Comparison of ENCODE assay signal across 25 cellular contexts in the genomic region with DNA sequence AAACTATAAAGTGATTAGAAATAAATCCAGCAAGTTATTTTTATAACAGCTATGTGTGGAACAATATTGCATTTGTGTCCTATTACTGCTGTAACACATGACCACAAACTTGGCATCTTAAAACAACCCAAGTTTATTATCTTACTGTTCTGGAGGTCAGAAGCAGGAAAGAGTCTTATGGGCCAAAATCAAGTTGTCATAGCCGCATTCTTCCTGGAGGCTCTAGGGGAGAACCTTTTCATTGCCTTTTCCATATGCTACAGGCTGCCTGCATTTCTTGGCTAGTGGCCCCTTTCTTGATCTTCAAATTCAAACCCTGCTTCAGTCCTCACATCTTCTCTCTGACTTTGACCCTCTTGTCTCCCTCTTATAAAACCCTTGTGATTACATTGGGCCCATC.
"Had no signal": no experiment of that assay in that cellular context is flagged by ENCODE, and none has a peak within 500 bp of the region (broad histone marks: within the 10 kb centered on the region; RNA-seq: fewer than 3 reads in every experiment).

No MANE protein-coding gene starts in this region.

- H3K27ac Mint-ChIP-seq: dendritic cell treated with granulocyte-macrophage colony-stimulating factor and Interleukin-4, amounts not matched to agents 40 ng/mL and 50 ng/mL, for 4 days; effector memory CD8-positive, alpha-beta T cell; endodermal cell; immature natural killer cell; mesothelial cell of epicardium; naive B cell; naive thymus-derived CD8-positive, alpha-beta T cell had no signal

- H3K4me2 ChIP-seq: hepatocyte had no signal

- H3K36me3 Mint-ChIP-seq: immature natural killer cell; mesothelial cell of epicardium; naive thymus-derived CD8-positive, alpha-beta T cell had no signal

- H3K9me3 Mint-ChIP-seq: effector memory CD8-positive, alpha-beta T cell had no signal

- H3K79me2 ChIP-seq: hepatocyte had no signal

- H3K36me3 ChIP-seq: colonic mucosa, esophagus squamous epithelium, gastroesophageal sphincter, heart left ventricle, left lung, lower lobe of right lung had no signal

- DNase-seq: colonic mucosa; cortex of kidney; effector CD8-positive, alpha-beta T cell; effector memory CD8-positive, alpha-beta T cell; endodermal cell; erythroblast; esophagus squamous epithelium; foreskin fibroblast; heart left ventricle; hypothalamus; immature natural killer cell; left cardiac atrium; left lung; left ventricle myocardium superior; lower lobe of right lung; mesenchymal stem cell; mucosa of descending colon; naive B cell; naive thymus-derived CD8-positive, alpha-beta T cell had no signal

- H2AFZ ChIP-seq: hepatocyte had no signal

- H3K4me1 ChIP-seq: colonic mucosa, esophagus squamous epithelium, gastroesophageal sphincter, left lung had no signal

- H3K4me3 Mint-ChIP-seq: dendritic cell treated with granulocyte-macrophage colony-stimulating factor and Interleukin-4, amounts not matched to agents 40 ng/mL and 50 ng/mL, for 4 days; effector memory CD8-positive, alpha-beta T cell; endodermal cell; immature natural killer cell; mesothelial cell of epicardium; naive B cell; naive thymus-derived CD8-positive, alpha-beta T cell had no signal

- H3K9me3 ChIP-seq: colonic mucosa, esophagus squamous epithelium, lower lobe of right lung, mucosa of descending colon had no signal

- H3K27me3 ChIP-seq: colonic mucosa, gastroesophageal sphincter, hepatocyte, left lung had no signal

- ATAC-seq: effector memory CD8-positive, alpha-beta T cell; esophagus mucosa; gastroesophageal sphincter; heart left ventricle; left cardiac atrium; left lung; left ventricle myocardium superior; lower lobe of right lung; mucosa of descending colon; naive thymus-derived CD8-positive, alpha-beta T cell had no signal

- H3K27me3 Mint-ChIP-seq: effector memory CD8-positive, alpha-beta T cell had no signal

- H3K4me3 ChIP-seq: colonic mucosa, esophagus squamous epithelium, gastroesophageal sphincter, heart left ventricle, hepatocyte, left lung, lower lobe of right lung, mucosa of descending colon had no signal

- H3K27ac ChIP-seq: colonic mucosa, epithelial cell of prostate, esophagus squamous epithelium, gastroesophageal sphincter, heart left ventricle, hepatocyte, left lung, lower lobe of right lung had no signal
